ENCODE assay signal across 24 cellular contexts in genomic region chr3:148054999-148055398, GRCh38.
"Had no signal": no experiment of that assay in that cellular context is flagged by ENCODE, and none has a peak within 500 bp of the region (broad histone marks: within the 10 kb centered on the region; RNA-seq: fewer than 3 reads in every experiment).

No MANE protein-coding gene starts in this region.

- H3K27ac ChIP-seq: colonic mucosa, coronary artery, dorsolateral prefrontal cortex, epithelial cell of prostate, esophagus muscularis mucosa, esophagus squamous epithelium, foreskin keratinocyte, gastrocnemius medialis, gastroesophageal sphincter, heart left ventricle, heart right ventricle had no signal

- ATAC-seq: effector memory CD8-positive, alpha-beta T cell; esophagus mucosa; foreskin keratinocyte; gastrocnemius medialis; gastroesophageal sphincter; heart left ventricle; heart right ventricle had no signal

- H3K9me3 ChIP-seq: colonic mucosa, gastrocnemius medialis had no signal

- H3K36me3 ChIP-seq: colonic mucosa, esophagus muscularis mucosa, esophagus squamous epithelium, gastrocnemius medialis, gastroesophageal sphincter, heart left ventricle, heart right ventricle had no signal

- H3K27me3 ChIP-seq: colonic mucosa, esophagus muscularis mucosa, esophagus squamous epithelium, foreskin keratinocyte, gastrocnemius medialis, gastroesophageal sphincter, heart left ventricle, heart right ventricle had no signal

- H3K4me1 ChIP-seq: colonic mucosa, esophagus muscularis mucosa, esophagus squamous epithelium, foreskin keratinocyte, gastrocnemius medialis, gastroesophageal sphincter, heart left ventricle, heart right ventricle had no signal

- DNase-seq: colonic mucosa; cortex of kidney; dermis blood vessel endothelial cell; dorsolateral prefrontal cortex; effector CD4-positive, alpha-beta T cell; effector CD8-positive, alpha-beta T cell; effector memory CD4-positive, alpha-beta T cell; effector memory CD8-positive, alpha-beta T cell; endodermal cell; erythroblast; esophagus squamous epithelium; foreskin fibroblast; foreskin keratinocyte; foreskin melanocyte; gastrocnemius medialis; glutamatergic neuron; head of caudate nucleus; heart left ventricle; heart right ventricle had no signal

- H3K4me3 ChIP-seq: colonic mucosa, coronary artery, dorsolateral prefrontal cortex, esophagus muscularis mucosa, esophagus squamous epithelium, gastrocnemius medialis, gastroesophageal sphincter, heart left ventricle, heart right ventricle had no signal
